10 cellular contexts compared by ENCODE assay signal in genomic region chr1:19123837-19124236, GRCh38.
DNase-seq lines count a peak whose midpoint lies in the region; TF ChIP-seq lines count a peak whose summit lies in the region.
"Had no signal": no experiment of that assay in that cellular context is flagged by ENCODE, and none has a peak within 500 bp of the region (broad histone marks: within the 10 kb centered on the region; RNA-seq: fewer than 3 reads in every experiment).

No MANE protein-coding gene starts in this region.

- no peaks in the 10 kb centered on the region for H3K27me3 ChIP-seq in SK-N-SH (ENCODE audit: insufficient read depth)
- H3K27me3 ChIP-seq: pancreas, uterus had no signal

- in situ Hi-C loops in GM13977 (cut with MboI; ENCODE audit: low pct_unique_long_range_greater_than_20kb, low sequenced_read_pairs, unreplicated experiment) = no loop called here

- WGBS in SK-N-SH (ENCODE audit: low lambda C conversion rate) = 72% methylated on average over 1 of the region's 1 CpG

- no peak overlapping the region for H3K4me3 Mint-ChIP-seq in activated CD4-positive, alpha-beta memory T cell treated with anti-CD3 and anti-CD28 coated beads for 36 hours
- no peak overlapping the region for H3K4me3 Mint-ChIP-seq in glutamatergic neuron (ENCODE audit: unreplicated experiment)

- H3K9ac ChIP-seq in SK-N-SH = no peak overlapping the region

- no peak overlapping the region for H3K4me3 ChIP-seq in SK-N-SH (ENCODE audit: low read depth in 2 of 2, low read length in 1 of 2)
- H3K4me3 ChIP-seq: pancreas, uterus had no signal

- CTCF ChIA-PET in activated CD4-positive, alpha-beta memory T cell treated with anti-CD3 and anti-CD28 coated beads for 36 hours (lab: Charles Lee) = interaction anchor here (0.8 kb wide), 1 partner anchor 117 kb away, joined by 3 read pairs; no protein-coding TSS in a partner anchor
- CTCF ChIA-PET in SK-N-SH (lab: Yijun Ruan, JAX) = interaction anchor here (0.8 to 2.9 kb wide), 4 partner anchors 11 to 211 kb away, joined by 3 to 19 read pairs (median 6); no protein-coding TSS in a partner anchor

- intact Hi-C loops in activated CD4-positive, alpha-beta memory T cell treated with anti-CD3 and anti-CD28 coated beads for 36 hours (cut with micrococcal nuclease) = no loop called here

- POLR2A ChIA-PET in activated CD4-positive, alpha-beta memory T cell treated with anti-CD3 and anti-CD28 coated beads for 36 hours (lab: Charles Lee) = no interaction called here
- POLR2A ChIA-PET in SK-N-SH (lab: Yijun Ruan, JAX) = no interaction called here

- no peaks in the 10 kb centered on the region for H4K20me1 ChIP-seq in SK-N-SH (ENCODE audit: insufficient read depth)

- TF ChIP-seq CTCF in glutamatergic neuron (IDR thresholded peaks at IDR 0.05; ENCODE audit: partially characterized antibody, unreplicated experiment) (no peak), GM13977 (IDR thresholded peaks at IDR 0.05; ENCODE audit: extremely low read depth, insufficient read depth, missing control alignments) (no peak), SK-N-SH (IDR thresholded peaks at IDR 0.05) (no peak)

- H3K27me3 Mint-ChIP-seq in activated CD4-positive, alpha-beta memory T cell treated with anti-CD3 and anti-CD28 coated beads for 36 hours = no peaks in the 10 kb centered on the region
- peaks cover 5% of the 10 kb centered on the region for H3K27me3 Mint-ChIP-seq in glutamatergic neuron (ENCODE audit: unreplicated experiment)

- H3K36me3 Mint-ChIP-seq in activated CD4-positive, alpha-beta memory T cell treated with anti-CD3 and anti-CD28 coated beads for 36 hours = peaks cover 78% of the 10 kb centered on the region
- H3K36me3 Mint-ChIP-seq in glutamatergic neuron (ENCODE audit: unreplicated experiment) = no peaks in the 10 kb centered on the region

- H3K9me3 Mint-ChIP-seq in activated CD4-positive, alpha-beta memory T cell treated with anti-CD3 and anti-CD28 coated beads for 36 hours = no peaks in the 10 kb centered on the region
- peaks cover 2% of the 10 kb centered on the region for H3K9me3 Mint-ChIP-seq in glutamatergic neuron (ENCODE audit: unreplicated experiment)

- peak; percentile 48 for DNase-seq in stimulated activated CD4-positive, alpha-beta T cell treated with anti-CD3 and anti-CD28 coated beads, Interleukin-15, amount 100 ng/mL, for 24 hours
- DNase-seq in stimulated activated CD4-positive, alpha-beta T cell treated with anti-CD3 and anti-CD28 coated beads, Interleukin-12 subunit alpha, Interleukin-12 subunit beta, amount 100 ng/mL, for 4 hours = no peak
- peak; percentile 17 for DNase-seq in activated CD4-positive, alpha-beta memory T cell treated with anti-CD3 and anti-CD28 coated beads for 36 hours
- DNase-seq in glutamatergic neuron = no peak
- no peak for DNase-seq in effector CD8-positive, alpha-beta T cell (lab: John Stamatoyannopoulos, UW)
- DNase-seq in GM13977 (ENCODE audit: low spot score) = no peak
- no peak for DNase-seq in stimulated activated CD4-positive, alpha-beta T cell treated with anti-CD3 and anti-CD28 coated beads, Interleukin-2, amount 100 ng/mL, for 48 hours
- DNase-seq in SK-N-SH = no peak
- DNase-seq: pancreas, uterus had no signal

- peaks cover 26% of the 10 kb centered on the region for H3K4me1 Mint-ChIP-seq in activated CD4-positive, alpha-beta memory T cell treated with anti-CD3 and anti-CD28 coated beads for 36 hours (ENCODE audit: low read depth)
- H3K4me1 Mint-ChIP-seq in glutamatergic neuron (ENCODE audit: low read depth, unreplicated experiment) = no peaks in the 10 kb centered on the region

- no peaks in the 10 kb centered on the region for H3K9me3 ChIP-seq in SK-N-SH
- H3K9me3 ChIP-seq: pancreas, uterus had no signal

- H3K27ac ChIP-seq in SK-N-SH (ENCODE audit: low read depth in 2 of 2, low read length in 1 of 2) = no peak overlapping the region
- H3K27ac ChIP-seq: pancreas, uterus had no signal

- no peak for TF ChIP-seq EP300 in SK-N-SH (IDR thresholded peaks at IDR 0.05; ENCODE audit: borderline replicate concordance in 1 of 2, low read depth in 1 of 2, low read length in 1 of 2)

- H2AFZ ChIP-seq in SK-N-SH (ENCODE audit: low read depth) = no peak overlapping the region

- TF ChIP-seq RAD21 in SK-N-SH (IDR thresholded peaks at IDR 0.05; ENCODE audit: low read length) = no peak

- H3K36me3 ChIP-seq in SK-N-SH (replicated peaks in 1 of 2; ENCODE audit: control insufficient read depth in 1 of 2, insufficient read depth in 2 of 2, low read length in 1 of 2) = peaks cover 88 to 97% of the 10 kb centered on the region in 2 experiments
- H3K36me3 ChIP-seq: uterus had no signal

- no peaks in the 10 kb centered on the region for H3K9me2 ChIP-seq in SK-N-SH

- H3K27ac Mint-ChIP-seq in activated CD4-positive, alpha-beta memory T cell treated with anti-CD3 and anti-CD28 coated beads for 36 hours = peak overlapping the region; percentile 35
- H3K27ac Mint-ChIP-seq in glutamatergic neuron (ENCODE audit: unreplicated experiment) = peak overlapping the region; percentile 62

- no peaks in the 10 kb centered on the region for H3K4me1 ChIP-seq in SK-N-SH (ENCODE audit: control insufficient read depth in 1 of 2, insufficient read depth in 2 of 2, low read depth in 1 of 2, low read length in 1 of 2)
- H3K4me1 ChIP-seq: pancreas, uterus had no signal

- H3K4me2 ChIP-seq in SK-N-SH = no peak overlapping the region

- H3K79me2 ChIP-seq in SK-N-SH (ENCODE audit: insufficient read depth) = no peaks in the 10 kb centered on the region; the same call in 1 of the 2 replicates

- no peaks in the 10 kb centered on the region for H3F3A ChIP-seq in SK-N-SH (replicated peaks; ENCODE audit: insufficient read depth)

TF ChIP-seq in SK-N-SH, 30 proteins besides CTCF, POLR2A, EP300 and RAD21:
- TF ChIP-seq TCF12 (IDR thresholded peaks at IDR 0.05) (no peak), MAX (IDR thresholded peaks at IDR 0.05; ENCODE audit: low read depth) (no peak), FOSL2 (IDR thresholded peaks at IDR 0.05; ENCODE audit: borderline replicate concordance, low read depth) (no peak), RFX5 (IDR thresholded peaks at IDR 0.05; ENCODE audit: low read length) (no peak), USF2 (IDR thresholded peaks at IDR 0.05; ENCODE audit: borderline replicate concordance, low read depth, low read length) (no peak), SIN3A (IDR thresholded peaks at IDR 0.05; ENCODE audit: borderline replicate concordance, low read depth, low read length) (no peak), GATA2 (CRISPR knock-in tag; IDR thresholded peaks at IDR 0.05) (no peak), PBX3 (IDR thresholded peaks at IDR 0.05) (no peak), ZBTB33 (IDR thresholded peaks at IDR 0.05; ENCODE audit: borderline replicate concordance, low read depth) (no peak), GABPA (IDR thresholded peaks at IDR 0.05; ENCODE audit: low read depth) (no peak), RCOR1 (IDR thresholded peaks at IDR 0.05; ENCODE audit: low read length) (no peak), IRF3 (IDR thresholded peaks at IDR 0.05; ENCODE audit: low read depth, low read length) (no peak), POLR2AphosphoS5 (IDR thresholded peaks at IDR 0.05; ENCODE audit: low read depth, low read length) (no peak)

Comparison
In these comparisons a context has a peak if more than half of its experiments do, and no peak if none do; other contexts are left out.
1. DNase-seq: peak in stimulated activated CD4-positive, alpha-beta T cell treated with anti-CD3 and anti-CD28 coated beads, Interleukin-15, amount 100 ng/mL, for 24 hours (single experiment) and activated CD4-positive, alpha-beta memory T cell treated with anti-CD3 and anti-CD28 coated beads for 36 hours (single experiment); none in stimulated activated CD4-positive, alpha-beta T cell treated with anti-CD3 and anti-CD28 coated beads, Interleukin-12 subunit alpha, Interleukin-12 subunit beta, amount 100 ng/mL, for 4 hours (single experiment), glutamatergic neuron (single experiment), effector CD8-positive, alpha-beta T cell (single experiment), GM13977 (single experiment), stimulated activated CD4-positive, alpha-beta T cell treated with anti-CD3 and anti-CD28 coated beads, Interleukin-2, amount 100 ng/mL, for 48 hours (0 of 2) and SK-N-SH (single experiment).